ENCODE assay signal across 21 cellular contexts in the genomic region with DNA sequence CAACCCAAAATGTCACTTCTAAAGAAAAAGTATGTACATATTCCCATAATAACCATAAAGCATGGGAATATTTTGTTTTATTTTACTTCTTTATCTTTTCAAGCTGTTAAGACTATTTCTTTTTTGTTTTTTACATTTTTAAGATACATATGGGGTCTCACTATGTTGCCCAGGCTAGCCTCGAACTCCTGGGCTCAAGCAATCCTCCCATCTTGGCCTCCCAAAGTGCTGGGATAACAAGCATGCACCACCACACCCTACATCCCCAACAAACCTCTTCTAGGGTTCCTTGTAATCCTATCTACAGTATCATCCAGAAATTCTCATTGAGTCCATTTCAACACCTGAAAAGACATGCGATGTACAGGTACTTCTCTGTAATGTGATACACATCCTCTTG.
"Had no signal": no experiment of that assay in that cellular context is flagged by ENCODE, and none has a peak within 500 bp of the region (broad histone marks: within the 10 kb centered on the region; RNA-seq: fewer than 3 reads in every experiment).

No MANE protein-coding gene starts in this region.

- H3K4me1 ChIP-seq: foreskin keratinocyte, pancreas had no signal

- H3K36me3 Mint-ChIP-seq: activated naive CD4-positive, alpha-beta T cell treated with anti-CD3 and anti-CD28 coated beads, Interleukin-2, amount 50 U/mL, for 72 hours; brain; naive B cell; stimulated activated naive B cell treated with anti-CD40 and anti-IgM and Interleukin-4, amounts not matched to agents 10 μg/mL and 1 μg/mL and 100 μg/mL, for 72 hours; T-cell had no signal

- H3K27ac ChIP-seq: foreskin keratinocyte, pancreas, suprapubic skin had no signal

- H3K9ac ChIP-seq: SK-N-SH had no signal

- H3K9me3 Mint-ChIP-seq: activated CD8-positive, alpha-beta T cell treated with anti-CD3 and anti-CD28 coated beads for 36 hours; activated naive CD4-positive, alpha-beta T cell treated with anti-CD3 and anti-CD28 coated beads, Interleukin-2, amount 50 U/mL, for 72 hours; activated T-cell treated with anti-CD3 and anti-CD28 coated beads, Interleukin-2, amount 50 U/mL, for 72 hours; naive B cell; stimulated activated naive B cell treated with anti-CD40 and anti-IgM and Interleukin-4, amounts not matched to agents 10 μg/mL and 1 μg/mL and 100 μg/mL, for 72 hours; T-cell had no signal

- H3K9me3 ChIP-seq: pancreas, SK-N-SH, suprapubic skin had no signal

- DNase-seq: activated CD4-positive, alpha-beta T cell treated with anti-CD3 and anti-CD28 coated beads for 4 hours; activated CD8-positive, alpha-beta T cell treated with anti-CD3 and anti-CD28 coated beads for 36 hours; activated gamma-delta T cell; activated T-cell treated with anti-CD3 and anti-CD28 coated beads, Interleukin-2, amount 50 U/mL, for 72 hours; amniotic stem cell; central memory CD4-positive, alpha-beta T cell; cortex of kidney; effector CD8-positive, alpha-beta T cell; foreskin keratinocyte; head of caudate nucleus; left colon; naive B cell; pancreas; SK-N-SH; stimulated activated CD4-positive, alpha-beta T cell treated with anti-CD3 and anti-CD28 coated beads, Interleukin-4, amount 100 ng/mL, for 1 hour; stimulated activated naive B cell treated with anti-CD40 and anti-IgM and Interleukin-4, amounts not matched to agents 10 μg/mL and 1 μg/mL and 100 μg/mL, for 72 hours; T-cell; T1000 had no signal

- H3K27me3 ChIP-seq: foreskin keratinocyte, pancreas, suprapubic skin had no signal

- H3K36me3 ChIP-seq: pancreas, suprapubic skin had no signal

- H3K4me3 ChIP-seq: pancreas, suprapubic skin had no signal

- H3K4me3 Mint-ChIP-seq: activated CD8-positive, alpha-beta T cell treated with anti-CD3 and anti-CD28 coated beads for 36 hours; activated T-cell treated with anti-CD3 and anti-CD28 coated beads, Interleukin-2, amount 50 U/mL, for 72 hours; brain; naive B cell; stimulated activated naive B cell treated with anti-CD40 and anti-IgM and Interleukin-4, amounts not matched to agents 10 μg/mL and 1 μg/mL and 100 μg/mL, for 72 hours; T-cell had no signal

- H3K4me2 ChIP-seq: SK-N-SH had no signal

- H3K27ac Mint-ChIP-seq: activated CD8-positive, alpha-beta T cell treated with anti-CD3 and anti-CD28 coated beads for 36 hours; activated naive CD4-positive, alpha-beta T cell treated with anti-CD3 and anti-CD28 coated beads, Interleukin-2, amount 50 U/mL, for 72 hours; activated T-cell treated with anti-CD3 and anti-CD28 coated beads, Interleukin-2, amount 50 U/mL, for 72 hours; stimulated activated naive B cell treated with anti-CD40 and anti-IgM and Interleukin-4, amounts not matched to agents 10 μg/mL and 1 μg/mL and 100 μg/mL, for 72 hours; T-cell had no signal
